In genomic region chr7:2610898-2611297, GRCh38 we compare ENCODE assay signal across 19 cellular contexts. TPM values are rescaled to one million over a fixed set of nuclear protein-coding genes. Genes with fewer than 3 reads are reported as not detected.
A peak's percentile ranks its signal among the peaks of the same experiment; 100 is the strongest.
DNase-seq lines count a peak whose midpoint lies in the region; ATAC-seq, FAIRE-seq and TF ChIP-seq lines count a peak whose summit lies in the region.
"Had no signal": no experiment of that assay in that cellular context is flagged by ENCODE, and none has a peak within 500 bp of the region (broad histone marks: within the 10 kb centered on the region; RNA-seq: fewer than 3 reads in every experiment).

No MANE protein-coding gene starts in this region.

- CTCF ChIA-PET in WTC11 (lab: Charles Lee) = interaction anchor here (0.6 to 3.9 kb wide), 12 partner anchors 11 to 160 kb away, joined by 3 to 27 read pairs (median 6); partner anchors contain the start of gene TTYH3

- H3K4me1 ChIP-seq in kidney (ENCODE audit: control insufficient read depth in 1 of 2, insufficient read depth in 1 of 2, low read depth in 1 of 2, low read length in 2 of 2) (peaks cover 10 to 25% of the 10 kb centered on the region in 2 donors), small intestine (ENCODE audit: control insufficient read depth in 2 of 2, insufficient read depth in 1 of 2, low read depth in 1 of 2, low read length in 1 of 2) (no peaks in the 10 kb centered on the region), thyroid gland (peaks cover 29 to 40% of the 10 kb centered on the region in 2 donors)

- no peaks in the 10 kb centered on the region for H3K9me3 Mint-ChIP-seq in WTC11
- H3K9me3 Mint-ChIP-seq: CD4-positive, alpha-beta T cell had no signal

- no peak for TF ChIP-seq POLR2A in thyroid gland (IDR thresholded peaks at IDR 0.05)

- POLR2A ChIA-PET in WTC11 (lab: Charles Lee) = no interaction called here

- no peak overlapping the region for H3K4me3 Mint-ChIP-seq in WTC11
- H3K4me3 Mint-ChIP-seq: CD4-positive, alpha-beta T cell had no signal

- no peak for ATAC-seq in WTC11
- ATAC-seq in GM18907 (IDR thresholded peaks at IDR 0.05; ENCODE audit: unreplicated experiment) = no peak

- no peaks in the 10 kb centered on the region for H3K36me3 Mint-ChIP-seq in WTC11

- peak overlapping the region; percentile 30 for H3K27ac Mint-ChIP-seq in WTC11
- H3K27ac Mint-ChIP-seq: CD4-positive, alpha-beta T cell had no signal

- no peak overlapping the region for H3K9ac ChIP-seq in kidney (ENCODE audit: low read length in 2 of 2)

- no peaks in the 10 kb centered on the region for H3K27me3 Mint-ChIP-seq in WTC11 (ENCODE audit: low read depth)
- H3K27me3 Mint-ChIP-seq: CD4-positive, alpha-beta T cell had no signal

- FAIRE-seq in kidney (lab: Jason Lieb, UNC) = no peak
- no peak for FAIRE-seq in small intestine (lab: Jason Lieb, UNC)

- H3K4me3 ChIP-seq in kidney (ENCODE audit: low read length in 2 of 2) = no peak overlapping the region
- H3K4me3 ChIP-seq in small intestine (ENCODE audit: low read depth in 1 of 2, low read length in 2 of 2) = no peak overlapping the region
- no peak overlapping the region for H3K4me3 ChIP-seq in thyroid gland (replicated peaks in 1 of 3)
- H3K4me3 ChIP-seq: Peyer's patch, SK-N-MC had no signal

- H3K9me3 ChIP-seq in kidney (ENCODE audit: control insufficient read depth in 1 of 2, low read length in 2 of 2) = no peaks in the 10 kb centered on the region
- no peaks in the 10 kb centered on the region for H3K9me3 ChIP-seq in small intestine (ENCODE audit: control insufficient read depth, low read depth)
- no peaks in the 10 kb centered on the region for H3K9me3 ChIP-seq in thyroid gland
- H3K9me3 ChIP-seq: Peyer's patch had no signal

- intact Hi-C loops in kidney (cut with DNase I) (no loop called here), thyroid gland (cut with DNase I) (no loop called here)

- H3K4me1 Mint-ChIP-seq in WTC11 = peaks cover 20% of the 10 kb centered on the region

- H3K27ac ChIP-seq in kidney (ENCODE audit: low read depth in 2 of 2, low read length in 2 of 2) (no peak overlapping the region), small intestine (ENCODE audit: low read depth in 1 of 2, low read length in 1 of 2) (no peak overlapping the region), thyroid gland (no peak overlapping the region)
- H3K27ac ChIP-seq: Peyer's patch, SK-N-MC had no signal

- TF ChIP-seq CTCF in GM20000 (IDR thresholded peaks at IDR 0.05; ENCODE audit: extremely low read depth, missing control alignments) (no peak), WTC11 (IDR thresholded peaks at IDR 0.05) (no peak), kidney (IDR thresholded peaks at IDR 0.05; ENCODE audit: borderline replicate concordance, extremely low read depth, insufficient read depth) (no peak), thyroid gland (IDR thresholded peaks at IDR 0.05) (no peak)

- H3K27me3 ChIP-seq in small intestine (ENCODE audit: control insufficient read depth in 2 of 2, insufficient read depth in 2 of 2, low read length in 2 of 2) (no peaks in the 10 kb centered on the region), thyroid gland (no peaks in the 10 kb centered on the region)
- H3K27me3 ChIP-seq: Peyer's patch had no signal

- peak; percentile 11 for DNase-seq in GM20000 (ENCODE audit: low spot score)
- no peak for DNase-seq in WTC11 (ENCODE audit: low spot score)
- peak; percentile 63 for DNase-seq in kidney
- peak; percentile 54 for DNase-seq in small intestine
- no peak for DNase-seq in kidney tubule cell (ENCODE audit: low spot score)
- DNase-seq in CD1c-positive myeloid dendritic cell (ENCODE audit: extremely low spot score) = no peak
- no peak for DNase-seq in thyroid gland
- DNase-seq: CD4-positive, alpha-beta T cell; DMS53; HCEC 1CT; KBM-7; NCI-H1417 treated with DMSO at 0.1 percent for 48 hours; NCI-H2029; NCI-H2171 treated with DMSO at 0.1 percent for 48 hours; NCI-H510A treated with DMSO at 0.1 percent for 48 hours; Peyer's patch; Right ventricle myocardium superior had no signal

- WGBS in small intestine, 3 donors = 49 to 61% (median 61%) methylated on average over 12 to 14 of the region's 14 CpGs
- WGBS in thyroid gland, 2 donors = 90 to 94% methylated on average over 5 to 6 of the region's 14 CpGs

- H3K36me3 ChIP-seq in kidney (ENCODE audit: control insufficient read depth in 1 of 2, insufficient read depth in 2 of 2, low read length in 2 of 2) (peaks cover 0 to 5% of the 10 kb centered on the region in 2 donors), small intestine (ENCODE audit: control insufficient read depth in 2 of 2, insufficient read depth in 2 of 2, low read length in 2 of 2) (peaks cover 0 to 3% of the 10 kb centered on the region in 2 donors), thyroid gland (peaks cover 0 to 4% of the 10 kb centered on the region in 2 donors)

TF ChIP-seq in WTC11, 78 proteins besides CTCF, POLR2A, EP300 and RAD21 (continues in another document):
- TF ChIP-seq E2F4 (CRISPR knock-in tag; IDR thresholded peaks at IDR 0.05; ENCODE audit: borderline replicate concordance, low read depth) = no peak
- TF ChIP-seq NR1H2 (CRISPR knock-in tag; IDR thresholded peaks at IDR 0.05) = no peak
- TF ChIP-seq IRF1 (CRISPR knock-in tag; IDR thresholded peaks at IDR 0.05) = no peak
- TF ChIP-seq ETV6 (CRISPR knock-in tag; IDR thresholded peaks at IDR 0.05) = no peak
- no peak for TF ChIP-seq SP1 (CRISPR knock-in tag; conservative IDR thresholded peaks at IDR 0.05)
- no peak for TF ChIP-seq TEAD1 (CRISPR knock-in tag; IDR thresholded peaks at IDR 0.05)
- no peak for TF ChIP-seq FOXP4 (CRISPR knock-in tag; IDR thresholded peaks at IDR 0.05)
- no peak for TF ChIP-seq ZMAT4 (CRISPR knock-in tag; IDR thresholded peaks at IDR 0.05)
- TF ChIP-seq ZNF671 (CRISPR knock-in tag; IDR thresholded peaks at IDR 0.05) = no peak

RNA-seq across cellular contexts. Expression of gene TTYH3, which starts 20.9 kb away (rescaled TPM):
- 178 to 190 TPM (median 181 TPM) in 3 replicates for total RNA-seq in WTC11 (2021)
- total RNA-seq in kidney = 55.0 TPM
- polyA plus RNA-seq in kidney (ENCODE audit: insufficient read depth, low read depth, low replicate concordance) = 22.5 TPM
- 10 to 100 TPM in 1 of 3 donors, 1 to 10 TPM in 2; 6.9 to 32.0 (median 9.2) TPM for polyA plus RNA-seq in small intestine
- 10 to 100 TPM; 16.7 to 23.8 (median 21.4) TPM for total RNA-seq in thyroid gland

RNA-seq across cellular contexts. Expression of gene IQCE, which starts 52.1 kb away (rescaled TPM):
- total RNA-seq in WTC11 (2021) (4.4 to 4.7 TPM (median 4.6 TPM) in 3 replicates), kidney (27.8 TPM), thyroid gland (10 to 100 TPM; 16.0 to 40.2 (median 37.2) TPM)
- polyA plus RNA-seq in kidney (ENCODE audit: insufficient read depth, low read depth, low replicate concordance) (6.1 TPM), small intestine (10 to 100 TPM; 11.1 to 20.8 (median 19.9) TPM)

RNA-seq across cellular contexts. Expression of gene BRAT1, which starts 55.6 kb away (rescaled TPM):
- total RNA-seq in WTC11 (2021) (44.0 to 50.0 TPM (median 46.1 TPM) in 3 replicates), kidney (23.7 TPM), thyroid gland (10 to 100 TPM; 37.2 to 51.8 (median 45.6) TPM)
- polyA plus RNA-seq in kidney (ENCODE audit: insufficient read depth, low read depth, low replicate concordance) (18.7 TPM), small intestine (10 to 100 TPM; 25.6 to 40.3 (median 30.8) TPM)

Comparison
In these comparisons a context has a peak if more than half of its experiments do, and no peak if none do; other contexts are left out.
1. DNase-seq: peak in GM20000 (single experiment), kidney (single experiment) and small intestine (single experiment); none in WTC11 (single experiment), kidney tubule cell (single experiment), CD1c-positive myeloid dendritic cell (single experiment) and thyroid gland (0 of 2).